ENCODE assay signal across 12 cellular contexts in the genomic region with DNA sequence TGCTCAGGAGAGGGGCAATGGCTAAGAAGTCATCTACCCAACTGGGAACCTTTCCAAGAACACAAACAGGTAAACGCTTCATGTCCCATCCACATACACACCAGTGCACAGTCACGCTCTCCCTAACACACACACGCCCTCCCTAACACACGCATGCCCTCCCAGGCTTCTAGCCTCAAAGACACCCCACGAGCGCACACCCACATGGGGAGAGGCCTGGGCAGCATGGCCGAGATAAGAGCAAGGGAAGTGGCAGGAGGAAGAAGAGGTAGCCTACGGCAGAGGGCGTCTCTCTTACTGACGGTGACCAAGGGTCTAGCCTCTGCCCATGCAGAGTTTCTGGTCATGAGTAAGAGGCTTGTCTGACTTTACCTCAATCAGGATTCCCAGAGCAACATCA. TPM values are rescaled to one million over a fixed set of nuclear protein-coding genes. Genes with fewer than 3 reads are reported as not detected.
DNase-seq lines count a peak whose midpoint lies in the region; ATAC-seq and TF ChIP-seq lines count a peak whose summit lies in the region.
"Had no signal": no experiment of that assay in that cellular context is flagged by ENCODE, and none has a peak within 500 bp of the region (broad histone marks: within the 10 kb centered on the region; RNA-seq: fewer than 3 reads in every experiment).

No MANE protein-coding gene starts in this region.

- intact Hi-C loops in CD8-positive, alpha-beta T cell (cut with DNase I, micrococcal nuclease), result no loop called here
- intact Hi-C loops in colonic mucosa (cut with DNase I), result no loop called here
- intact Hi-C loops in adrenal gland (cut with DNase I), result loop anchor here (10.0 kb wide), 3 partner anchors 173 to 473 kb away; a partner anchor contains a TSS

- no peak for ATAC-seq in CD8-positive, alpha-beta T cell

- 78 to 89% (median 84%) methylated on average over 9 to 10 of the region's 10 CpGs for WGBS in adrenal gland, 4 donors

- H3K27ac Mint-ChIP-seq in CD8-positive, alpha-beta T cell, result peak overlapping the region; percentile 92
- H3K27ac Mint-ChIP-seq in progenitor cell of endocrine pancreas, result no peak overlapping the region

- H3K9ac ChIP-seq in colonic mucosa (ENCODE audit: low read depth in 2 of 2, low read length in 2 of 2), result no peak overlapping the region

- POLR2A ChIA-PET in CD8-positive, alpha-beta T cell (lab: Charles Lee), result interaction anchor here (0.6 to 11.9 kb wide), 3 partner anchors 18 to 337 kb away, joined by 3 to 70 read pairs (median 50); a partner anchor contains a TSS

- H3K4me3 ChIP-seq in CD8-positive, alpha-beta T cell (ENCODE audit: low read depth, low read length), result no peak overlapping the region
- H3K4me3 ChIP-seq in colonic mucosa, result no peak overlapping the region
- no peak overlapping the region for H3K4me3 ChIP-seq in adrenal gland
- H3K4me3 ChIP-seq: SK-N-MC had no signal

- CTCF ChIA-PET in CD8-positive, alpha-beta T cell (lab: Charles Lee), result interaction anchor here (0.5 to 0.6 kb wide), 2 partner anchors 181 to 534 kb away, joined by 3 read pairs; a partner anchor contains a TSS

- peak overlapping the region; percentile 24 for H3K4me3 Mint-ChIP-seq in CD8-positive, alpha-beta T cell
- peak overlapping the region; percentile 9 for H3K4me3 Mint-ChIP-seq in progenitor cell of endocrine pancreas (ENCODE audit: low read depth)

- H3K9me3 Mint-ChIP-seq in CD8-positive, alpha-beta T cell, result peaks cover under 1% of the 10 kb centered on the region
- H3K9me3 Mint-ChIP-seq in progenitor cell of endocrine pancreas (ENCODE audit: low read depth), result peaks cover 3% of the 10 kb centered on the region

- DNase-seq in CD8-positive, alpha-beta T cell, result no peak
- DNase-seq in HUDEP-2 (lab: John Stamatoyannopoulos, UW; ENCODE audit: unreplicated experiment in 76 of 76), result peak in 45 of 76 experiments; percentile 6 to 57 (median 30)
- DNase-seq in colonic mucosa, result peak; percentile 16
- DNase-seq in progenitor cell of endocrine pancreas (ENCODE audit: low spot score, unreplicated experiment), result no peak
- DNase-seq in retina, result no peak
- no peak for DNase-seq in adrenal gland
- DNase-seq in HPDE6-E6E7 (ENCODE audit: extremely low spot score), result no peak
- DNase-seq in hippocampal formation (lab: John Stamatoyannopoulos, UW), result no peak
- DNase-seq: activated CD8-positive, alpha-beta memory T cell treated with anti-CD3 and anti-CD28 coated beads for 24 hours; NCI-H1417 treated with DMSO at 0.1 percent for 48 hours; NCI-H748 treated with DMSO at 0.1 percent for 48 hours had no signal

- peaks cover 60% of the 10 kb centered on the region for H3K4me1 Mint-ChIP-seq in CD8-positive, alpha-beta T cell (ENCODE audit: low read depth)
- peaks cover 25% of the 10 kb centered on the region for H3K4me1 Mint-ChIP-seq in progenitor cell of endocrine pancreas (ENCODE audit: low read depth)

- no peak for TF ChIP-seq POLR2A in adrenal gland (IDR thresholded peaks at IDR 0.05)

- H3K36me3 Mint-ChIP-seq in CD8-positive, alpha-beta T cell, result peaks cover 58% of the 10 kb centered on the region
- H3K36me3 Mint-ChIP-seq in progenitor cell of endocrine pancreas (ENCODE audit: insufficient read depth), result peaks cover 24% of the 10 kb centered on the region

- H3K9me3 ChIP-seq in CD8-positive, alpha-beta T cell (ENCODE audit: low read length), result no peaks in the 10 kb centered on the region
- H3K9me3 ChIP-seq in colonic mucosa (no peaks in the 10 kb centered on the region), adrenal gland (replicated peaks in 1 of 3) (no peaks in the 10 kb centered on the region)

- H3K27me3 ChIP-seq in CD8-positive, alpha-beta T cell (ENCODE audit: insufficient read depth, low read length), result no peaks in the 10 kb centered on the region
- no peaks in the 10 kb centered on the region for H3K27me3 ChIP-seq in colonic mucosa
- H3K27me3 ChIP-seq in adrenal gland, result no peaks in the 10 kb centered on the region

- peaks cover 15% of the 10 kb centered on the region for H3K36me3 ChIP-seq in CD8-positive, alpha-beta T cell (ENCODE audit: insufficient read depth, low read length)
- H3K36me3 ChIP-seq in colonic mucosa (no peaks in the 10 kb centered on the region), adrenal gland (replicated peaks in 1 of 2) (peaks cover 0 to 38% of the 10 kb centered on the region in 2 donors)

- peaks cover 38% of the 10 kb centered on the region for H3K4me1 ChIP-seq in CD8-positive, alpha-beta T cell (ENCODE audit: insufficient read depth, low read length)
- H3K4me1 ChIP-seq in colonic mucosa, result peaks cover 6% of the 10 kb centered on the region
- peaks cover 6 to 39% of the 10 kb centered on the region in 2 donors for H3K4me1 ChIP-seq in adrenal gland (replicated peaks in 1 of 2)

- no peaks in the 10 kb centered on the region for H3K27me3 Mint-ChIP-seq in CD8-positive, alpha-beta T cell (ENCODE audit: low read depth)
- no peaks in the 10 kb centered on the region for H3K27me3 Mint-ChIP-seq in progenitor cell of endocrine pancreas

- no peak for TF ChIP-seq CTCF in CD8-positive, alpha-beta T cell (IDR thresholded peaks at IDR 0.05)
- TF ChIP-seq CTCF in colonic mucosa (IDR thresholded peaks at IDR 0.05) (no peak), progenitor cell of endocrine pancreas (IDR thresholded peaks at IDR 0.05; ENCODE audit: unreplicated experiment) (no peak), adrenal gland (IDR thresholded peaks at IDR 0.05) (no peak)

- H3K27ac ChIP-seq in CD8-positive, alpha-beta T cell (ENCODE audit: low read depth, low read length), result peak overlapping the region; percentile 20
- H3K27ac ChIP-seq in colonic mucosa, result no peak overlapping the region
- peak overlapping the region in 2 of 5 donors; percentile 49 to 91 for H3K27ac ChIP-seq in adrenal gland
- H3K27ac ChIP-seq: SK-N-MC had no signal

RNA-seq across cellular contexts. Expression of a gene that starts 3.1 kb away (rescaled TPM):
- 10 to 100 TPM; 14.0 to 15.2 TPM for total RNA-seq in CD8-positive, alpha-beta T cell
- total RNA-seq in colonic mucosa, result 10 to 100 TPM; 34.5 to 37.6 TPM
- 73.8 and 76.1 TPM in 2 replicates for total RNA-seq in progenitor cell of endocrine pancreas
- total RNA-seq in adrenal gland, result 10 to 100 TPM; 35.0 to 66.2 (median 51.4) TPM
- polyA plus RNA-seq in adrenal gland, result 10 to 100 TPM; 33.1 to 45.8 (median 42.3) TPM

RNA-seq across cellular contexts. Expression of a gene that starts 19.5 kb away (rescaled TPM):
- total RNA-seq in CD8-positive, alpha-beta T cell, result 10 to 100 TPM; 18.8 to 21.8 TPM
- total RNA-seq in colonic mucosa (10 to 100 TPM in 1 of 2 donors, 1 to 10 TPM in 1; 3.8 to 11.9 TPM), progenitor cell of endocrine pancreas (0.14 TPM in 1 of 2 replicates, not detected in the other), adrenal gland (10 to 100 TPM in 7 of 8 donors, 1 to 10 TPM in 1; 9.4 to 62.9 (median 31.2) TPM)
- 10 to 100 TPM; 10.9 to 18.3 (median 14.6) TPM for polyA plus RNA-seq in adrenal gland

RNA-seq across cellular contexts. Expression of a gene that starts 44.0 kb away (rescaled TPM):
- 10 to 100 TPM; 43.3 to 46.6 TPM for total RNA-seq in CD8-positive, alpha-beta T cell
- total RNA-seq in colonic mucosa, result 1 to 10 TPM; 4.8 to 6.5 TPM
- total RNA-seq in progenitor cell of endocrine pancreas, result 15.7 and 23.1 TPM in 2 replicates
- total RNA-seq in adrenal gland, result 10 to 100 TPM; 11.4 to 29.6 (median 15.5) TPM
- 10 to 100 TPM in 2 of 3 donors, 1 to 10 TPM in 1; 6.8 to 20.5 (median 19.1) TPM for polyA plus RNA-seq in adrenal gland

Comparison
In these comparisons a context has a peak if more than half of its experiments do, and no peak if none do; other contexts are left out.
1. DNase-seq: peak in HUDEP-2 (45 of 76) and colonic mucosa (single experiment); none in CD8-positive, alpha-beta T cell (0 of 7), progenitor cell of endocrine pancreas (single experiment), retina (single experiment), adrenal gland (0 of 7), HPDE6-E6E7 (single experiment) and hippocampal formation (0 of 2).
2. intact Hi-C loops: an anchor here in adrenal gland (10.0 kb wide); none called in CD8-positive, alpha-beta T cell and colonic mucosa.